In genomic region chr9:120893917-120894316, GRCh38 we compare ENCODE assay signal across 13 cellular contexts. TPM values are rescaled to one million over a fixed set of nuclear protein-coding genes. Genes with fewer than 3 reads are reported as not detected.
A peak's percentile ranks its signal among the peaks of the same experiment; 100 is the strongest.
DNase-seq lines count a peak whose midpoint lies in the region; ATAC-seq, FAIRE-seq and TF ChIP-seq lines count a peak whose summit lies in the region.
"Had no signal": no experiment of that assay in that cellular context is flagged by ENCODE, and none has a peak within 500 bp of the region (broad histone marks: within the 10 kb centered on the region; RNA-seq: fewer than 3 reads in every experiment).

No MANE protein-coding gene starts in this region.

- 66 to 69% methylated on average over 9 of the region's 9 CpGs for WGBS in aorta, 2 donors

- H3K4me3 ChIP-seq in muscle layer of colon (ENCODE audit: low read depth in 1 of 2, low read length in 2 of 2) (peak overlapping the region; percentile 27 to 61), aorta (ENCODE audit: low read length in 2 of 2) (no peak overlapping the region), Caco-2 (ENCODE audit: low read depth, low read length) (no peak overlapping the region)

- no peak for ATAC-seq in natural killer cell treated with Interleukin-12 subunit alpha and Interleukin-12 subunit beta and Interleukin-15 and Interleukin-18, amount 100 ng/mL, for 72 hours
- ATAC-seq in natural killer cell (no peak), aorta (ENCODE audit: low FRiP score) (peak; percentile 3)

- peaks cover 41 to 45% of the 10 kb centered on the region in 2 donors for H3K4me1 Mint-ChIP-seq in natural killer cell treated with Interleukin-12 subunit alpha and Interleukin-12 subunit beta and Interleukin-15 and Interleukin-18, amount 100 ng/mL, for 72 hours (ENCODE audit: low read depth in 2 of 2)
- H3K4me1 Mint-ChIP-seq in natural killer cell (peaks cover 15 to 24% of the 10 kb centered on the region in 2 donors), Caco-2 (ENCODE audit: low read depth, unreplicated experiment) (peaks cover 8% of the 10 kb centered on the region)
- H3K4me1 Mint-ChIP-seq in activated naive CD8-positive, alpha-beta T cell (ENCODE audit: low read depth) = peaks cover 82% of the 10 kb centered on the region

- no peak overlapping the region for H3K9ac ChIP-seq in muscle layer of colon (ENCODE audit: low read length)

- intact Hi-C loops in natural killer cell (cut with micrococcal nuclease) (loop anchor here (2.0 kb wide), 1 partner anchor 31 kb away; no protein-coding TSS in a partner anchor), aorta (cut with DNase I) (no loop called here), Caco-2 (cut with micrococcal nuclease; ENCODE audit: unreplicated experiment) (no loop called here)

- H3K36me3 ChIP-seq in muscle layer of colon (ENCODE audit: insufficient read depth, low read length) = no peaks in the 10 kb centered on the region
- no peaks in the 10 kb centered on the region for H3K36me3 ChIP-seq in aorta (ENCODE audit: control insufficient read depth in 1 of 2, insufficient read depth in 2 of 2, low read length in 1 of 2)
- H3K36me3 ChIP-seq in Caco-2 (ENCODE audit: control insufficient read depth, insufficient read depth, low read length) = no peaks in the 10 kb centered on the region

- POLR2A ChIA-PET in Caco-2 (lab: Charles Lee) = no interaction called here

- DNase-seq in natural killer cell treated with Interleukin-12 subunit alpha and Interleukin-12 subunit beta and Interleukin-15 and Interleukin-18, amount 100 ng/mL, for 72 hours (ENCODE audit: low spot score) = no peak
- DNase-seq in natural killer cell (no peak), aorta (no peak), NCI-H82 (lab: John Stamatoyannopoulos, UW) (no peak), GM19239 (ENCODE audit: insufficient read length, low spot score) (no peak), Caco-2 (no peak)
- DNase-seq: activated CD4-positive, alpha-beta T cell treated with anti-CD3 and anti-CD28 coated beads, Interleukin-2, amount 50 U/mL, for 1 hour; immature natural killer cell; NCI-H2171 treated with DMSO at 0.1 percent for 48 hours; stimulated activated CD4-positive, alpha-beta T cell treated with anti-CD3 and anti-CD28 coated beads, Interleukin-15, amount 100 ng/mL, for 24 hours; stimulated activated naive CD4-positive, alpha-beta T cell had no signal

- CTCF ChIA-PET in Caco-2 (lab: Charles Lee) = no interaction called here

- no peaks in the 10 kb centered on the region for H3K36me3 Mint-ChIP-seq in natural killer cell treated with Interleukin-12 subunit alpha and Interleukin-12 subunit beta and Interleukin-15 and Interleukin-18, amount 100 ng/mL, for 72 hours
- no peaks in the 10 kb centered on the region for H3K36me3 Mint-ChIP-seq in natural killer cell
- peaks cover 3% of the 10 kb centered on the region for H3K36me3 Mint-ChIP-seq in activated naive CD8-positive, alpha-beta T cell
- H3K36me3 Mint-ChIP-seq in Caco-2 (ENCODE audit: insufficient read depth, unreplicated experiment) = no peaks in the 10 kb centered on the region
- H3K36me3 Mint-ChIP-seq: immature natural killer cell had no signal

- H3K9me3 ChIP-seq in muscle layer of colon (ENCODE audit: low read length) (no peaks in the 10 kb centered on the region), aorta (ENCODE audit: control insufficient read depth, low read length) (no peaks in the 10 kb centered on the region), Caco-2 (no peaks in the 10 kb centered on the region)

- H3K27ac ChIP-seq in muscle layer of colon (ENCODE audit: low read depth, low read length) (peak overlapping the region; percentile 5), aorta (ENCODE audit: low read depth in 1 of 2, low read length in 2 of 2) (peak overlapping the region; percentile 71 to 86)

- peak overlapping the region; percentile 78 to 86 for H3K27ac Mint-ChIP-seq in natural killer cell treated with Interleukin-12 subunit alpha and Interleukin-12 subunit beta and Interleukin-15 and Interleukin-18, amount 100 ng/mL, for 72 hours
- H3K27ac Mint-ChIP-seq in natural killer cell (peak overlapping the region in 1 of 2 donors; percentile 72), Caco-2 (ENCODE audit: unreplicated experiment) (no peak overlapping the region)
- peak overlapping the region; percentile 98 for H3K27ac Mint-ChIP-seq in activated naive CD8-positive, alpha-beta T cell

- FAIRE-seq in GM19239 (lab: Jason Lieb, UNC) = no peak

- no peaks in the 10 kb centered on the region for H3K27me3 Mint-ChIP-seq in natural killer cell treated with Interleukin-12 subunit alpha and Interleukin-12 subunit beta and Interleukin-15 and Interleukin-18, amount 100 ng/mL, for 72 hours
- H3K27me3 Mint-ChIP-seq in natural killer cell (ENCODE audit: low read depth in 2 of 2) (no peaks in the 10 kb centered on the region), Caco-2 (ENCODE audit: insufficient read depth, unreplicated experiment) (no peaks in the 10 kb centered on the region)
- no peaks in the 10 kb centered on the region for H3K27me3 Mint-ChIP-seq in activated naive CD8-positive, alpha-beta T cell

- TF ChIP-seq CTCF in natural killer cell (IDR thresholded peaks at IDR 0.05) (no peak), Caco-2 (IDR thresholded peaks at IDR 0.05; ENCODE audit: insufficient read depth in 1 of 2, low read depth in 1 of 2, low read length in 1 of 2, severe bottlenecking in 1 of 2, unreplicated experiment in 1 of 2) (no peak)

- no peak overlapping the region for H3K4me3 Mint-ChIP-seq in natural killer cell treated with Interleukin-12 subunit alpha and Interleukin-12 subunit beta and Interleukin-15 and Interleukin-18, amount 100 ng/mL, for 72 hours
- no peak overlapping the region for H3K4me3 Mint-ChIP-seq in natural killer cell
- H3K4me3 Mint-ChIP-seq in activated naive CD8-positive, alpha-beta T cell = no peak overlapping the region
- H3K4me3 Mint-ChIP-seq in Caco-2 (ENCODE audit: unreplicated experiment) = no peak overlapping the region

- no peaks in the 10 kb centered on the region for H3K27me3 ChIP-seq in muscle layer of colon (ENCODE audit: control insufficient read depth in 1 of 2, insufficient read depth in 2 of 2, low read length in 2 of 2)
- no peaks in the 10 kb centered on the region for H3K27me3 ChIP-seq in aorta (ENCODE audit: control insufficient read depth in 1 of 2, insufficient read depth in 2 of 2, low read length in 1 of 2)
- no peaks in the 10 kb centered on the region for H3K27me3 ChIP-seq in Caco-2 (replicated peaks; ENCODE audit: control insufficient read depth, insufficient read depth, low read length)

- H3K4me1 ChIP-seq in muscle layer of colon (ENCODE audit: insufficient read depth, low read length) = peaks cover 10% of the 10 kb centered on the region
- peaks cover 0 to 2% of the 10 kb centered on the region in 2 donors for H3K4me1 ChIP-seq in aorta (ENCODE audit: control insufficient read depth in 1 of 2, insufficient read depth in 2 of 2, low read length in 2 of 2)
- H3K4me1 ChIP-seq in Caco-2 = no peaks in the 10 kb centered on the region

- BruUV-seq in Caco-2 (replicated peaks; lab: Mats Ljungman, UMichigan) = no TSS peak

- no peaks in the 10 kb centered on the region for H3K9me3 Mint-ChIP-seq in natural killer cell treated with Interleukin-12 subunit alpha and Interleukin-12 subunit beta and Interleukin-15 and Interleukin-18, amount 100 ng/mL, for 72 hours
- H3K9me3 Mint-ChIP-seq in natural killer cell = no peaks in the 10 kb centered on the region
- no peaks in the 10 kb centered on the region for H3K9me3 Mint-ChIP-seq in activated naive CD8-positive, alpha-beta T cell (ENCODE audit: low read depth)
- H3K9me3 Mint-ChIP-seq in Caco-2 (ENCODE audit: unreplicated experiment) = no peaks in the 10 kb centered on the region
- H3K9me3 Mint-ChIP-seq: immature natural killer cell had no signal

RNA-seq across cellular contexts. Expression of gene PHF19, which starts 16.9 kb away (rescaled TPM):
- 100 to 1,000 TPM in 1 of 2 donors, 10 to 100 TPM in 1; 97.4 to 177 TPM for total RNA-seq in natural killer cell treated with Interleukin-12 subunit alpha and Interleukin-12 subunit beta and Interleukin-15 and Interleukin-18, amount 100 ng/mL, for 72 hours
- total RNA-seq in natural killer cell (10 to 100 TPM; 34.1 to 54.0 (median 47.8) TPM), aorta (10 to 100 TPM; 40.1 to 62.3 TPM), Caco-2 (2022) (75.9 and 76.3 TPM in 2 replicates)
- polyA plus RNA-seq in aorta = 10 to 100 TPM; 25.9 to 66.7 TPM

RNA-seq across cellular contexts. Expression of gene TRAF1, which starts 32.7 kb away (rescaled TPM):
- 100 to 1,000 TPM; 145 to 375 TPM for total RNA-seq in natural killer cell treated with Interleukin-12 subunit alpha and Interleukin-12 subunit beta and Interleukin-15 and Interleukin-18, amount 100 ng/mL, for 72 hours
- total RNA-seq in natural killer cell = 10 to 100 TPM; 23.4 to 33.9 (median 30.5) TPM
- total RNA-seq in aorta = 10 to 100 TPM; 19.8 to 25.7 TPM
- polyA plus RNA-seq in aorta = 10 to 100 TPM; 10.5 to 43.3 TPM
- total RNA-seq in Caco-2 (2022) = 1.1 and 1.3 TPM in 2 replicates

RNA-seq across cellular contexts. Expression of gene PSMD5, which starts 51.2 kb away (rescaled TPM):
- 10 to 100 TPM; 59.5 to 70.4 TPM for total RNA-seq in natural killer cell treated with Interleukin-12 subunit alpha and Interleukin-12 subunit beta and Interleukin-15 and Interleukin-18, amount 100 ng/mL, for 72 hours
- total RNA-seq in natural killer cell (10 to 100 TPM; 24.6 to 41.2 (median 37.1) TPM), aorta (10 to 100 TPM; 41.2 to 44.8 TPM), Caco-2 (2022) (53.7 and 68.1 TPM in 2 replicates)
- polyA plus RNA-seq in aorta = 10 to 100 TPM; 17.4 to 24.8 TPM

Comparison
In these comparisons a context has a peak if more than half of its experiments do, and no peak if none do; other contexts are left out.
1. H3K4me3 ChIP-seq: peak in muscle layer of colon (2 of 2); none in aorta (0 of 2) and Caco-2 (single experiment).